In genomic region chr5:55456216-55456895, GRCh38 we compare ENCODE assay signal across 17 cellular contexts.
DNase-seq lines count a peak whose midpoint lies in the region; ATAC-seq, FAIRE-seq and TF ChIP-seq lines count a peak whose summit lies in the region.
"Had no signal": no experiment of that assay in that cellular context is flagged by ENCODE, and none has a peak within 500 bp of the region (broad histone marks: within the 10 kb centered on the region; RNA-seq: fewer than 3 reads in every experiment).

No MANE protein-coding gene starts in this region.

- BruUV-seq in endothelial cell of umbilical vein (replicated peaks; lab: Mats Ljungman, UMichigan), result no TSS peak

- H3K4me2 ChIP-seq in endothelial cell of umbilical vein (ENCODE audit: insufficient read depth, low read length), result no peak overlapping the region

- H3K9me3 Mint-ChIP-seq in activated CD4-positive, alpha-beta T cell treated with anti-CD3 and anti-CD28 coated beads, Interleukin-2, amount 10 ng/mL, durations not matched to agents 24 days and 14 days, result no peaks in the 10 kb centered on the region
- H3K9me3 Mint-ChIP-seq: T-helper 2 cell treated with Interferon-gamma antibody and Interleukin-4, amounts not matched to agents 5 μg/mL and 100 μg/mL, for 36 hours had no signal

- no peak for TF ChIP-seq CTCF in endothelial cell of umbilical vein (IDR thresholded peaks at IDR 0.05; ENCODE audit: extremely low read depth in 1 of 2, insufficient read depth in 1 of 2, low read depth in 1 of 2, low read length in 2 of 2)
- no peak for TF ChIP-seq CTCF in GM10248 (IDR thresholded peaks at IDR 0.05; ENCODE audit: control extremely low read depth, extremely low read depth, low read depth, missing control alignments)

- H3K27ac Mint-ChIP-seq in activated CD4-positive, alpha-beta T cell treated with anti-CD3 and anti-CD28 coated beads, Interleukin-2, amount 10 ng/mL, durations not matched to agents 24 days and 14 days, result peak overlapping the region; percentile 45
- H3K27ac Mint-ChIP-seq: T-helper 2 cell treated with Interferon-gamma antibody and Interleukin-4, amounts not matched to agents 5 μg/mL and 100 μg/mL, for 36 hours had no signal

- dilution Hi-C loops in endothelial cell of umbilical vein (cut with MboI; ENCODE audit: extremely low pct_ligation_motif_present, low sequenced_read_pairs), result no loop called here

- H3K4me3 ChIP-seq in endothelial cell of umbilical vein (replicated peaks in 1 of 3; ENCODE audit: insufficient read depth in 1 of 3, low read depth in 1 of 3, low read length in 3 of 3), result no peak overlapping the region
- H3K4me3 ChIP-seq: skin epidermis had no signal

- POLR2A ChIA-PET in endothelial cell of umbilical vein (lab: Charles Lee) (no interaction called here), GM10248 (lab: Yijun Ruan, JAX) (no interaction called here)

- H3K36me3 ChIP-seq in endothelial cell of umbilical vein (ENCODE audit: control insufficient read depth in 2 of 2, extremely low read depth in 1 of 2, insufficient read depth in 2 of 2, low read length in 2 of 2), result no peaks in the 10 kb centered on the region

- no peak for TF ChIP-seq POLR2A in endothelial cell of umbilical vein (IDR thresholded peaks at IDR 0.05; ENCODE audit: low read depth, low read length)

- no peak overlapping the region for H3K4me3 Mint-ChIP-seq in activated CD4-positive, alpha-beta T cell treated with anti-CD3 and anti-CD28 coated beads, Interleukin-2, amount 10 ng/mL, durations not matched to agents 24 days and 14 days
- H3K4me3 Mint-ChIP-seq: T-helper 2 cell treated with Interferon-gamma antibody and Interleukin-4, amounts not matched to agents 5 μg/mL and 100 μg/mL, for 36 hours had no signal

- no peak overlapping the region for H3K27ac ChIP-seq in endothelial cell of umbilical vein (ENCODE audit: insufficient read depth, low read depth, low read length)

- H3K4me1 Mint-ChIP-seq in activated CD4-positive, alpha-beta T cell treated with anti-CD3 and anti-CD28 coated beads, Interleukin-2, amount 10 ng/mL, durations not matched to agents 24 days and 14 days, result peaks cover 15% of the 10 kb centered on the region

- ATAC-seq in stimulated activated naive CD8-positive, alpha-beta T cell treated with anti-CD3 and anti-CD28 coated beads, Interleukin-15, Interleukin-2, amounts not matched to agents 100 U/mL and 50 U/mL, for 24 hours, result peak; percentile 80
- ATAC-seq in GM18517 (IDR thresholded peaks at IDR 0.05; ENCODE audit: unreplicated experiment), result no peak
- ATAC-seq: Panc1 had no signal

- no peaks in the 10 kb centered on the region for H3K4me1 ChIP-seq in endothelial cell of umbilical vein (ENCODE audit: control insufficient read depth, extremely low read depth, insufficient read depth, low read length)
- H3K4me1 ChIP-seq: Caco-2 had no signal

- H2AFZ ChIP-seq in endothelial cell of umbilical vein (ENCODE audit: low read depth, low read length), result no peak overlapping the region

- H3K9ac ChIP-seq in endothelial cell of umbilical vein (replicated peaks; ENCODE audit: extremely low read depth, insufficient read depth, low read length), result no peak overlapping the region

- CTCF ChIA-PET in endothelial cell of umbilical vein (lab: Charles Lee), result interaction anchor here (0.7 to 2.2 kb wide), 3 partner anchors 20 to 236 kb away, joined by 3 to 9 read pairs (median 3); no protein-coding TSS in a partner anchor
- CTCF ChIA-PET in GM10248 (lab: Yijun Ruan, JAX), result interaction anchor here (1.7 to 2.7 kb wide), 2 partner anchors 9 to 16 kb away, joined by 6 to 7 read pairs; no protein-coding TSS in a partner anchor

- H4K20me1 ChIP-seq in endothelial cell of umbilical vein (replicated peaks; ENCODE audit: control insufficient read depth, extremely low read depth, insufficient read depth, low read length), result no peaks in the 10 kb centered on the region

- no peaks in the 10 kb centered on the region for H3K9me1 ChIP-seq in endothelial cell of umbilical vein (replicated peaks; ENCODE audit: control insufficient read depth, extremely low read depth, insufficient read depth, low read length)

- intact Hi-C loops in activated CD4-positive, alpha-beta T cell treated with anti-CD3 and anti-CD28 coated beads, Interleukin-2, amount 10 ng/mL, durations not matched to agents 24 days and 14 days (cut with micrococcal nuclease), result loop anchor here (1.0 to 2.0 kb wide), 2 partner anchors 16 to 35 kb away; no protein-coding TSS in a partner anchor
- intact Hi-C loops in endothelial cell of umbilical vein (cut with micrococcal nuclease), result no loop called here

- H3K9me3 ChIP-seq in endothelial cell of umbilical vein (replicated peaks; ENCODE audit: control insufficient read depth, insufficient read depth, low read length), result no peaks in the 10 kb centered on the region
- H3K9me3 ChIP-seq: Caco-2 had no signal

- DNase-seq in activated CD4-positive, alpha-beta T cell treated with anti-CD3 and anti-CD28 coated beads, Interleukin-2, amount 10 ng/mL, durations not matched to agents 24 days and 14 days, result no peak
- DNase-seq in activated CD4-positive, alpha-beta T cell treated with anti-CD3 and anti-CD28 coated beads for 4 hours, result no peak
- DNase-seq in RKO (ENCODE audit: low spot score) (peak; percentile 86), endothelial cell of umbilical vein (ENCODE audit: low read depth, low spot score) (no peak), NCI-H82 treated with DMSO at 0.1 percent for 48 hours (lab: John Stamatoyannopoulos, UW; ENCODE audit: unreplicated experiment) (no peak), GM10248 (ENCODE audit: extremely low spot score) (no peak)
- no peak for DNase-seq in stimulated activated naive CD8-positive, alpha-beta T cell treated with anti-CD3 and anti-CD28 coated beads, Interleukin-15, Interleukin-2, amounts not matched to agents 100 U/mL and 50 U/mL, for 24 hours
- DNase-seq: 8988T; activated CD4-positive, alpha-beta T cell treated with anti-CD3 and anti-CD28 coated beads, Interleukin-2, amount 50 U/mL, for 4 hours; Caco-2; cerebellar nuclear complex; mesendoderm; NCI-H1092 had no signal

- H3K36me3 Mint-ChIP-seq in activated CD4-positive, alpha-beta T cell treated with anti-CD3 and anti-CD28 coated beads, Interleukin-2, amount 10 ng/mL, durations not matched to agents 24 days and 14 days (ENCODE audit: low read depth), result peaks cover 33% of the 10 kb centered on the region

- FAIRE-seq in endothelial cell of umbilical vein (lab: Jason Lieb, UNC), result no peak

- H3K79me2 ChIP-seq in endothelial cell of umbilical vein (ENCODE audit: control insufficient read depth, insufficient read depth, low read length), result no peaks in the 10 kb centered on the region

- no peaks in the 10 kb centered on the region for H3K27me3 Mint-ChIP-seq in activated CD4-positive, alpha-beta T cell treated with anti-CD3 and anti-CD28 coated beads, Interleukin-2, amount 10 ng/mL, durations not matched to agents 24 days and 14 days

- H3K27me3 ChIP-seq in endothelial cell of umbilical vein (ENCODE audit: control insufficient read depth in 2 of 2, insufficient read depth in 2 of 2, low read length in 2 of 2), result no peaks in the 10 kb centered on the region

TF ChIP-seq in endothelial cell of umbilical vein, 7 proteins besides CTCF, POLR2A, EP300 and RAD21:
- TF ChIP-seq POLR2AphosphoS5 (IDR thresholded peaks at IDR 0.05; ENCODE audit: insufficient read depth, low read depth, low read length) (no peak), JUN (IDR thresholded peaks at IDR 0.05; ENCODE audit: borderline replicate concordance, insufficient read depth, insufficient read length, low read depth) (peak; percentile 17), FOS (IDR thresholded peaks at IDR 0.05; ENCODE audit: borderline replicate concordance, insufficient read depth, low read length) (peak; percentile 77)
